In genomic region chr21:43189936-43190335, GRCh38 we compare ENCODE assay signal across 1 cellular context.
TF ChIP-seq lines count a peak whose summit lies in the region.

No MANE protein-coding gene starts in this region.

TF ChIP-seq in WTC11, 78 proteins besides CTCF, POLR2A, EP300 and RAD21 (continued from another document):
- TF ChIP-seq ATF6 (CRISPR knock-in tag; IDR thresholded peaks at IDR 0.05) (no peak), ZBTB21 (CRISPR knock-in tag; IDR thresholded peaks at IDR 0.05; ENCODE audit: borderline replicate concordance) (no peak), RELA (CRISPR knock-in tag; IDR thresholded peaks at IDR 0.05; ENCODE audit: borderline replicate concordance) (no peak), RORB (CRISPR knock-in tag; IDR thresholded peaks at IDR 0.05) (no peak), PREB (CRISPR knock-in tag; IDR thresholded peaks at IDR 0.05; ENCODE audit: borderline replicate concordance) (no peak), ZNF512 (CRISPR knock-in tag; IDR thresholded peaks at IDR 0.05; ENCODE audit: borderline replicate concordance) (no peak), TCF7 (CRISPR knock-in tag; IDR thresholded peaks at IDR 0.05; ENCODE audit: low read depth) (no peak)
